In genomic region chr21:43790053-43790524, GRCh38 we compare ENCODE assay signal across 8 cellular contexts. TPM values are rescaled to one million over a fixed set of nuclear protein-coding genes. Genes with fewer than 3 reads are reported as not detected.
DNase-seq lines count a peak whose midpoint lies in the region; ATAC-seq, FAIRE-seq and TF ChIP-seq lines count a peak whose summit lies in the region.

No MANE protein-coding gene starts in this region.

- TF ChIP-seq CTCF in Peyer's patch (IDR thresholded peaks at IDR 0.05) (no peak), epithelial cell of proximal tubule (conservative IDR thresholded peaks at IDR 0.05; ENCODE audit: low read depth, low read length) (no peak), pancreas (IDR thresholded peaks at IDR 0.05) (no peak)

- H3K4me3 ChIP-seq in Peyer's patch (peak overlapping the region; percentile 77 to 91 (median 83)), epithelial cell of proximal tubule (ENCODE audit: low read depth, low read length) (peak overlapping the region; percentile 94), pancreas (peak overlapping the region; percentile 82 to 95 (median 88))

- DNase-seq in EH (ENCODE audit: low read depth) (peak; percentile 18), Peyer's patch (no peak), epithelial cell of proximal tubule (ENCODE audit: low read depth) (no peak), pancreas (peak in 1 of 6 donors; percentile 29), NOMO-1 (lab: John Stamatoyannopoulos, UW; ENCODE audit: unreplicated experiment in 2 of 2) (no peak), middle frontal gyrus (ENCODE audit: extremely low spot score, low spot score) (no peak), cerebellum (ENCODE audit: low spot score) (no peak)

- H3K27ac ChIP-seq in Peyer's patch (peak overlapping the region in 2 of 4 donors; percentile 84 to 86), pancreas (peak overlapping the region in 1 of 4 donors; percentile 35)

- H3K4me1 ChIP-seq in Peyer's patch (peaks cover 0 to 18% (median 3%) of the 10 kb centered on the region in 4 donors), pancreas (peaks cover 0 to 15% (median 5%) of the 10 kb centered on the region in 3 donors)

- no peaks in the 10 kb centered on the region for H3K27me3 ChIP-seq in Peyer's patch
- H3K27me3 ChIP-seq in pancreas = no peaks in the 10 kb centered on the region

- WGBS in pancreas, 2 donors = 8 to 11% methylated on average over 12 of the region's 12 CpGs

- no peaks in the 10 kb centered on the region for H3K9me3 ChIP-seq in Peyer's patch
- no peaks in the 10 kb centered on the region for H3K9me3 ChIP-seq in pancreas

- no peak for TF ChIP-seq POLR2A in Peyer's patch (IDR thresholded peaks at IDR 0.05)

- ATAC-seq in pancreas = no peak
- ATAC-seq in GM21528 (IDR thresholded peaks at IDR 0.05; ENCODE audit: low FRiP score, unreplicated experiment) = no peak

- H3K36me3 ChIP-seq in Peyer's patch (peaks cover 0 to 34% (median 0%) of the 10 kb centered on the region in 3 donors), pancreas (peaks cover 6 to 17% (median 7%) of the 10 kb centered on the region in 3 donors)

- intact Hi-C loops in pancreas (cut with DNase I) = no loop called here

- FAIRE-seq in pancreas (lab: Jason Lieb, UNC) = no peak

RNA-seq across cellular contexts. Expression of gene RRP1, which starts 0.7 kb away (rescaled TPM):
- 10 to 100 TPM; 11.1 to 32.2 (median 12.9) TPM for total RNA-seq in Peyer's patch
- 26.1 and 40.4 TPM in 2 replicates for total RNA-seq in epithelial cell of proximal tubule
- total RNA-seq in pancreas = 10 to 100 TPM in 4 of 6 donors, 1 to 10 TPM in 2; 7.6 to 18.4 (median 12.0) TPM
- polyA plus RNA-seq in pancreas = 10 to 100 TPM; 15.1 to 17.4 TPM
- 16.7 TPM for total RNA-seq in cerebellum

RNA-seq across cellular contexts. Expression of gene CSTB, which starts 14.0 kb away (rescaled TPM):
- total RNA-seq in Peyer's patch (10 to 100 TPM in 3 of 4 donors, 1 to 10 TPM in 1; 7.4 to 16.1 (median 13.3) TPM), epithelial cell of proximal tubule (11.0 and 20.1 TPM in 2 replicates), pancreas (10 to 100 TPM in 4 of 6 donors, 1 to 10 TPM in 2; 7.4 to 21.3 (median 11.4) TPM), cerebellum (4.4 TPM)
- polyA plus RNA-seq in pancreas = 10 to 100 TPM; 33.8 to 35.6 TPM
